Comparison of ENCODE assay signal across 21 cellular contexts in genomic region chr10:6504296-6504695, GRCh38.
DNase-seq lines count a peak whose midpoint lies in the region; ATAC-seq and TF ChIP-seq lines count a peak whose summit lies in the region.
"Had no signal": no experiment of that assay in that cellular context is flagged by ENCODE, and none has a peak within 500 bp of the region (broad histone marks: within the 10 kb centered on the region; RNA-seq: fewer than 3 reads in every experiment).

No MANE protein-coding gene starts in this region.

- peaks cover 63% of the 10 kb centered on the region for H3K36me3 Mint-ChIP-seq in T-helper 1 cell treated with Interleukin-12 subunit alpha and Interleukin-12 subunit beta and Interleukin-4 antibody, amounts not matched to agents 30 μg/mL and 1 μg/mL, for 36 hours (ENCODE audit: low read depth)
- peaks cover 17 to 75% (median 33%) of the 10 kb centered on the region in 3 donors for H3K36me3 Mint-ChIP-seq in CD8-positive, alpha-beta memory T cell
- H3K36me3 Mint-ChIP-seq in activated naive CD4-positive, alpha-beta T cell treated with anti-CD3 and anti-CD28 coated beads, Interleukin-2, amount 50 U/mL, for 72 hours = peaks cover 34 to 59% of the 10 kb centered on the region in 2 donors
- H3K36me3 Mint-ChIP-seq in natural killer cell (peaks cover 10% of the 10 kb centered on the region), endodermal cell (ENCODE audit: low read depth) (peaks cover 41% of the 10 kb centered on the region)

- POLR2A ChIA-PET in CD8-positive, alpha-beta memory T cell (lab: Charles Lee) = interaction anchor here (0.7 kb wide), 1 partner anchor 10 kb away, joined by 3 read pairs; no protein-coding TSS in a partner anchor

- no peaks in the 10 kb centered on the region for H3K27me3 Mint-ChIP-seq in T-helper 1 cell treated with Interleukin-12 subunit alpha and Interleukin-12 subunit beta and Interleukin-4 antibody, amounts not matched to agents 30 μg/mL and 1 μg/mL, for 36 hours (ENCODE audit: low read depth)
- no peaks in the 10 kb centered on the region for H3K27me3 Mint-ChIP-seq in CD8-positive, alpha-beta memory T cell
- no peaks in the 10 kb centered on the region for H3K27me3 Mint-ChIP-seq in natural killer cell (ENCODE audit: low read depth in 2 of 2)
- peaks cover 2% of the 10 kb centered on the region for H3K27me3 Mint-ChIP-seq in endodermal cell (ENCODE audit: insufficient read depth)

- WGBS in endodermal cell (ENCODE audit: insufficient coverage in 1 of 2, insufficient read length in 1 of 2), 2 experiments = 75% methylated on average over 1 of the region's 1 CpG; no CpG with 5 or more reads in 1 of the 2 experiments

- H3K36me3 ChIP-seq in CD8-positive, alpha-beta memory T cell (ENCODE audit: insufficient read depth, low read length) = peaks cover 39% of the 10 kb centered on the region
- H3K36me3 ChIP-seq in endodermal cell (ENCODE audit: control insufficient read depth, insufficient read depth, low read length) = peaks cover 74% of the 10 kb centered on the region
- H3K36me3 ChIP-seq: BE2C, left lung, upper lobe of right lung had no signal

- intact Hi-C loops in natural killer cell (cut with micrococcal nuclease) = no loop called here

- no peaks in the 10 kb centered on the region for H3K9me3 ChIP-seq in CD8-positive, alpha-beta memory T cell (ENCODE audit: low read length)
- no peaks in the 10 kb centered on the region for H3K9me3 ChIP-seq in endodermal cell (ENCODE audit: control insufficient read depth, low read length)
- H3K9me3 ChIP-seq: BE2C, left lung, upper lobe of right lung had no signal

- H3K4me1 Mint-ChIP-seq in T-helper 1 cell treated with Interleukin-12 subunit alpha and Interleukin-12 subunit beta and Interleukin-4 antibody, amounts not matched to agents 30 μg/mL and 1 μg/mL, for 36 hours (ENCODE audit: low read depth) = peaks cover 57% of the 10 kb centered on the region
- peaks cover 53 to 71% (median 68%) of the 10 kb centered on the region in 3 donors for H3K4me1 Mint-ChIP-seq in CD8-positive, alpha-beta memory T cell
- H3K4me1 Mint-ChIP-seq in natural killer cell (peaks cover 37 to 41% of the 10 kb centered on the region in 2 donors), endodermal cell (no peaks in the 10 kb centered on the region)

- H3K9ac ChIP-seq in endodermal cell (ENCODE audit: extremely low read depth, low read length, poor library complexity, severe bottlenecking) = no peak overlapping the region
- H3K9ac ChIP-seq: KMS-11 had no signal

- H3K27ac ChIP-seq in CD8-positive, alpha-beta memory T cell (ENCODE audit: low read depth, low read length) = no peak overlapping the region
- no peak overlapping the region for H3K27ac ChIP-seq in endodermal cell (ENCODE audit: low read depth, low read length)
- H3K27ac ChIP-seq: 22Rv1, KMS-11, left lung, upper lobe of right lung, VCaP had no signal

- H3K9me3 Mint-ChIP-seq in T-helper 1 cell treated with Interleukin-12 subunit alpha and Interleukin-12 subunit beta and Interleukin-4 antibody, amounts not matched to agents 30 μg/mL and 1 μg/mL, for 36 hours = peaks cover 2% of the 10 kb centered on the region
- peaks cover 0 to under 1% (median 0%) of the 10 kb centered on the region in 5 donors for H3K9me3 Mint-ChIP-seq in CD8-positive, alpha-beta memory T cell
- H3K9me3 Mint-ChIP-seq in activated naive CD4-positive, alpha-beta T cell treated with anti-CD3 and anti-CD28 coated beads, Interleukin-2, amount 50 U/mL, for 72 hours = peaks cover 0 to 5% of the 10 kb centered on the region in 2 donors
- H3K9me3 Mint-ChIP-seq in natural killer cell (no peaks in the 10 kb centered on the region), endodermal cell (no peaks in the 10 kb centered on the region)

- no peak overlapping the region for H3K4me3 ChIP-seq in CD8-positive, alpha-beta memory T cell (ENCODE audit: low read length)
- H3K4me3 ChIP-seq in endodermal cell (ENCODE audit: low read length) = no peak overlapping the region
- H3K4me3 ChIP-seq: left lung, upper lobe of right lung had no signal

- DNase-seq in T-helper 1 cell = no peak
- DNase-seq in CD8-positive, alpha-beta memory T cell = no peak
- no peak for DNase-seq in activated naive CD4-positive, alpha-beta T cell treated with anti-CD3 and anti-CD28 coated beads, Interleukin-2, amount 50 U/mL, for 72 hours (ENCODE audit: low spot score in 2 of 2)
- no peak for DNase-seq in natural killer cell
- DNase-seq in NCI-H187 (lab: John Stamatoyannopoulos, UW) = no peak
- no peak for DNase-seq in stimulated activated naive CD4-positive, alpha-beta T cell (lab: John Stamatoyannopoulos, UW)
- no peak for DNase-seq in endodermal cell
- DNase-seq: aorta; BE2C; DMS 273 treated with DMSO at 0.1 percent for 48 hours; foreskin fibroblast; GF-D8; left lung; NCI-H1092 treated with DMSO at 0.1 percent for 48 hours; NCI-H774; stimulated activated naive CD4-positive, alpha-beta T cell treated with Interleukin-2 at 50 U/mL for 16 hours; upper lobe of right lung had no signal

- ATAC-seq in activated naive CD4-positive, alpha-beta T cell treated with anti-CD3 and anti-CD28 coated beads, Interleukin-2, amount 50 U/mL, for 72 hours = peak in 1 of 2 donors; percentile 44
- ATAC-seq in natural killer cell = peak; percentile 50 to 64 (median 53)
- ATAC-seq: left lung, upper lobe of right lung had no signal

- peak overlapping the region; percentile 45 for H3K27ac Mint-ChIP-seq in T-helper 1 cell treated with Interleukin-12 subunit alpha and Interleukin-12 subunit beta and Interleukin-4 antibody, amounts not matched to agents 30 μg/mL and 1 μg/mL, for 36 hours
- peak overlapping the region; percentile 61 to 92 (median 83) for H3K27ac Mint-ChIP-seq in CD8-positive, alpha-beta memory T cell
- H3K27ac Mint-ChIP-seq in activated naive CD4-positive, alpha-beta T cell treated with anti-CD3 and anti-CD28 coated beads, Interleukin-2, amount 50 U/mL, for 72 hours = peak overlapping the region; percentile 22 to 81
- H3K27ac Mint-ChIP-seq in natural killer cell (peak overlapping the region; percentile 82 to 85), endodermal cell (no peak overlapping the region)

- CTCF ChIA-PET in CD8-positive, alpha-beta memory T cell (lab: Charles Lee) = interaction anchor here (1.0 to 1.1 kb wide), 2 partner anchors 54 to 56 kb away, joined by 3 to 4 read pairs; no protein-coding TSS in a partner anchor

- peaks cover 22% of the 10 kb centered on the region for H3K4me1 ChIP-seq in CD8-positive, alpha-beta memory T cell (ENCODE audit: insufficient read depth, low read length)
- no peaks in the 10 kb centered on the region for H3K4me1 ChIP-seq in endodermal cell (ENCODE audit: control insufficient read depth, insufficient read depth, low read length)
- H3K4me1 ChIP-seq: BE2C, upper lobe of right lung had no signal

- H3K27me3 ChIP-seq in CD8-positive, alpha-beta memory T cell (ENCODE audit: insufficient read depth, low read length, poor library complexity, severe bottlenecking) = no peaks in the 10 kb centered on the region
- H3K27me3 ChIP-seq in endodermal cell (ENCODE audit: control insufficient read depth, insufficient read depth, low read length, poor library complexity, severe bottlenecking) = no peaks in the 10 kb centered on the region
- H3K27me3 ChIP-seq: BE2C, left lung, upper lobe of right lung had no signal

- TF ChIP-seq CTCF in natural killer cell (IDR thresholded peaks at IDR 0.05) (no peak), endodermal cell (conservative IDR thresholded peaks at IDR 0.05) (no peak)

- H3K4me3 Mint-ChIP-seq in T-helper 1 cell treated with Interleukin-12 subunit alpha and Interleukin-12 subunit beta and Interleukin-4 antibody, amounts not matched to agents 30 μg/mL and 1 μg/mL, for 36 hours = peak overlapping the region; percentile 11
- H3K4me3 Mint-ChIP-seq in CD8-positive, alpha-beta memory T cell = peak overlapping the region in 4 of 7 donors; percentile 8 to 30 (median 16)
- H3K4me3 Mint-ChIP-seq in natural killer cell (no peak overlapping the region), endodermal cell (no peak overlapping the region)

Comparison
In these comparisons a context has a peak if more than half of its experiments do, and no peak if none do; other contexts are left out.
1. H3K4me3 Mint-ChIP-seq: peak in T-helper 1 cell treated with Interleukin-12 subunit alpha and Interleukin-12 subunit beta and Interleukin-4 antibody, amounts not matched to agents 30 μg/mL and 1 μg/mL, for 36 hours (single experiment) and CD8-positive, alpha-beta memory T cell (4 of 7); none in natural killer cell (single experiment) and endodermal cell (single experiment).